1 cellular context compared by ENCODE assay signal in the genomic region with DNA sequence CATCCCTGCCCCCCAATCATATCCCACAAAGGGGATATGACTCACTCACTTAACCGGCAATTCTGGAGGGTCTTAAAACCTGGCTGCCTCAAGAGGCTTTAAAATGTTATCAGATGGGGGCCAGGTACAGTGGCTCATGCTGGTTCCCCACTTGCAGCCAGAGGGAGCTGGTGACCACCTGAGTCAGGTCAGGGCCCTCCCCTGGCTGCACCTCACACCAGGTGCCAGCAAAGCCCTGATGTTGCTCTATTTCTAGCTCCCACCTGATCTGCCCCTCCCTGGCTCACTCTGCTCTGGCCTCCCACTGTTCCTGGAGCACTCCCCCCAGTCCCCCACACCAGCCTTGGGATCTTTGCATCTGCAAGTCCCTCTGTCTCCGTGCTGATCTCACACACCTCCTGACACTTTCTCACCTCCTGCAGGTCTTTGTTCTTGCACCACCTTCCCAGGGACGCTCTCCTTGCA.
TF ChIP-seq lines count a peak whose summit lies in the region.

No MANE protein-coding gene starts in this region.

TF ChIP-seq in H1, 55 proteins besides CTCF, POLR2A, EP300 and RAD21:
- peak; percentile 50; the same call in 1 of the 2 replicates for TF ChIP-seq TBP (IDR thresholded peaks at IDR 0.05; ENCODE audit: low read depth, low read length)
- 0 out of 2 replicates have a peak, but pooled peaks have one; percentile 16 for TF ChIP-seq CREB1 (IDR thresholded peaks at IDR 0.05)
- TF ChIP-seq ASH2L (IDR thresholded peaks at IDR 0.05; ENCODE audit: low read length): no peak
- TF ChIP-seq RBBP5 (IDR thresholded peaks at IDR 0.05; ENCODE audit: borderline replicate concordance, low read depth, low read length): no peak
- TF ChIP-seq KDM5A (IDR thresholded peaks at IDR 0.05; ENCODE audit: low read length): no peak
- TF ChIP-seq RNF2 (IDR thresholded peaks at IDR 0.05; ENCODE audit: borderline replicate concordance, low read depth, low read length, missing control alignments, poor library complexity, severe bottlenecking): no peak
- TF ChIP-seq, protein P1, sequence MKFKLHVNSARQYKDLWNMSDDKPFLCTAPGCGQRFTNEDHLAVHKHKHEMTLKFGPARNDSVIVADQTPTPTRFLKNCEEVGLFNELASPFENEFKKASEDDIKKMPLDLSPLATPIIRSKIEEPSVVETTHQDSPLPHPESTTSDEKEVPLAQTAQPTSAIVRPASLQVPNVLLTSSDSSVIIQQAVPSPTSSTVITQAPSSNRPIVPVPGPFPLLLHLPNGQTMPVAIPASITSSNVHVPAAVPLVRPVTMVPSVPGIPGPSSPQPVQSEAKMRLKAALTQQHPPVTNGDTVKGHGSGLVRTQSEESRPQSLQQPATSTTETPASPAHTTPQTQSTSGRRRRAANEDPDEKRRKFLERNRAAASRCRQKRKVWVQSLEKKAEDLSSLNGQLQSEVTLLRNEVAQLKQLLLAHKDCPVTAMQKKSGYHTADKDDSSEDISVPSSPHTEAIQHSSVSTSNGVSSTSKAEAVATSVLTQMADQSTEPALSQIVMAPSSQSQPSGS (IDR thresholded peaks at IDR 0.05; ENCODE audit: low read length): peak; percentile 62; the same call in 1 of the 2 replicates
- no peak for TF ChIP-seq YY1 (IDR thresholded peaks at IDR 0.05; ENCODE audit: low read depth, low read length)
- TF ChIP-seq BACH1 (IDR thresholded peaks at IDR 0.05; ENCODE audit: low read length): peak; percentile 85
- TF ChIP-seq CEBPB (IDR thresholded peaks at IDR 0.05; ENCODE audit: low read depth, low read length): 0 out of 2 replicates have a peak, but pooled peaks have one; percentile 0
- TF ChIP-seq BCL11A (IDR thresholded peaks at IDR 0.05; ENCODE audit: low read depth in 2 of 2, low read length in 2 of 2): no peak
- TF ChIP-seq POU5F1 (IDR thresholded peaks at IDR 0.05; ENCODE audit: low read depth, low read length): no peak
- TF ChIP-seq CBX8 (IDR thresholded peaks at IDR 0.05; ENCODE audit: borderline replicate concordance, low read depth, low read length): no peak
- no peak for TF ChIP-seq NRF1 (IDR thresholded peaks at IDR 0.05; ENCODE audit: low read depth, low read length)
- no peak for TF ChIP-seq GTF2F1 (IDR thresholded peaks at IDR 0.05; ENCODE audit: borderline replicate concordance, low read depth, low read length)
- TF ChIP-seq SAP30 (IDR thresholded peaks at IDR 0.05; ENCODE audit: insufficient read depth, insufficient replicate concordance, low read length): no peak
- TF ChIP-seq, protein P2, sequence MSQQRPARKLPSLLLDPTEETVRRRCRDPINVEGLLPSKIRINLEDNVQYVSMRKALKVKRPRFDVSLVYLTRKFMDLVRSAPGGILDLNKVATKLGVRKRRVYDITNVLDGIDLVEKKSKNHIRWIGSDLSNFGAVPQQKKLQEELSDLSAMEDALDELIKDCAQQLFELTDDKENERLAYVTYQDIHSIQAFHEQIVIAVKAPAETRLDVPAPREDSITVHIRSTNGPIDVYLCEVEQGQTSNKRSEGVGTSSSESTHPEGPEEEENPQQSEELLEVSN (IDR thresholded peaks at IDR 0.05): no peak
- peak; percentile 32; the same call in 1 of the 2 replicates for TF ChIP-seq MAFK (IDR thresholded peaks at IDR 0.05; ENCODE audit: low read depth, low read length)
- TF ChIP-seq, protein P3, sequence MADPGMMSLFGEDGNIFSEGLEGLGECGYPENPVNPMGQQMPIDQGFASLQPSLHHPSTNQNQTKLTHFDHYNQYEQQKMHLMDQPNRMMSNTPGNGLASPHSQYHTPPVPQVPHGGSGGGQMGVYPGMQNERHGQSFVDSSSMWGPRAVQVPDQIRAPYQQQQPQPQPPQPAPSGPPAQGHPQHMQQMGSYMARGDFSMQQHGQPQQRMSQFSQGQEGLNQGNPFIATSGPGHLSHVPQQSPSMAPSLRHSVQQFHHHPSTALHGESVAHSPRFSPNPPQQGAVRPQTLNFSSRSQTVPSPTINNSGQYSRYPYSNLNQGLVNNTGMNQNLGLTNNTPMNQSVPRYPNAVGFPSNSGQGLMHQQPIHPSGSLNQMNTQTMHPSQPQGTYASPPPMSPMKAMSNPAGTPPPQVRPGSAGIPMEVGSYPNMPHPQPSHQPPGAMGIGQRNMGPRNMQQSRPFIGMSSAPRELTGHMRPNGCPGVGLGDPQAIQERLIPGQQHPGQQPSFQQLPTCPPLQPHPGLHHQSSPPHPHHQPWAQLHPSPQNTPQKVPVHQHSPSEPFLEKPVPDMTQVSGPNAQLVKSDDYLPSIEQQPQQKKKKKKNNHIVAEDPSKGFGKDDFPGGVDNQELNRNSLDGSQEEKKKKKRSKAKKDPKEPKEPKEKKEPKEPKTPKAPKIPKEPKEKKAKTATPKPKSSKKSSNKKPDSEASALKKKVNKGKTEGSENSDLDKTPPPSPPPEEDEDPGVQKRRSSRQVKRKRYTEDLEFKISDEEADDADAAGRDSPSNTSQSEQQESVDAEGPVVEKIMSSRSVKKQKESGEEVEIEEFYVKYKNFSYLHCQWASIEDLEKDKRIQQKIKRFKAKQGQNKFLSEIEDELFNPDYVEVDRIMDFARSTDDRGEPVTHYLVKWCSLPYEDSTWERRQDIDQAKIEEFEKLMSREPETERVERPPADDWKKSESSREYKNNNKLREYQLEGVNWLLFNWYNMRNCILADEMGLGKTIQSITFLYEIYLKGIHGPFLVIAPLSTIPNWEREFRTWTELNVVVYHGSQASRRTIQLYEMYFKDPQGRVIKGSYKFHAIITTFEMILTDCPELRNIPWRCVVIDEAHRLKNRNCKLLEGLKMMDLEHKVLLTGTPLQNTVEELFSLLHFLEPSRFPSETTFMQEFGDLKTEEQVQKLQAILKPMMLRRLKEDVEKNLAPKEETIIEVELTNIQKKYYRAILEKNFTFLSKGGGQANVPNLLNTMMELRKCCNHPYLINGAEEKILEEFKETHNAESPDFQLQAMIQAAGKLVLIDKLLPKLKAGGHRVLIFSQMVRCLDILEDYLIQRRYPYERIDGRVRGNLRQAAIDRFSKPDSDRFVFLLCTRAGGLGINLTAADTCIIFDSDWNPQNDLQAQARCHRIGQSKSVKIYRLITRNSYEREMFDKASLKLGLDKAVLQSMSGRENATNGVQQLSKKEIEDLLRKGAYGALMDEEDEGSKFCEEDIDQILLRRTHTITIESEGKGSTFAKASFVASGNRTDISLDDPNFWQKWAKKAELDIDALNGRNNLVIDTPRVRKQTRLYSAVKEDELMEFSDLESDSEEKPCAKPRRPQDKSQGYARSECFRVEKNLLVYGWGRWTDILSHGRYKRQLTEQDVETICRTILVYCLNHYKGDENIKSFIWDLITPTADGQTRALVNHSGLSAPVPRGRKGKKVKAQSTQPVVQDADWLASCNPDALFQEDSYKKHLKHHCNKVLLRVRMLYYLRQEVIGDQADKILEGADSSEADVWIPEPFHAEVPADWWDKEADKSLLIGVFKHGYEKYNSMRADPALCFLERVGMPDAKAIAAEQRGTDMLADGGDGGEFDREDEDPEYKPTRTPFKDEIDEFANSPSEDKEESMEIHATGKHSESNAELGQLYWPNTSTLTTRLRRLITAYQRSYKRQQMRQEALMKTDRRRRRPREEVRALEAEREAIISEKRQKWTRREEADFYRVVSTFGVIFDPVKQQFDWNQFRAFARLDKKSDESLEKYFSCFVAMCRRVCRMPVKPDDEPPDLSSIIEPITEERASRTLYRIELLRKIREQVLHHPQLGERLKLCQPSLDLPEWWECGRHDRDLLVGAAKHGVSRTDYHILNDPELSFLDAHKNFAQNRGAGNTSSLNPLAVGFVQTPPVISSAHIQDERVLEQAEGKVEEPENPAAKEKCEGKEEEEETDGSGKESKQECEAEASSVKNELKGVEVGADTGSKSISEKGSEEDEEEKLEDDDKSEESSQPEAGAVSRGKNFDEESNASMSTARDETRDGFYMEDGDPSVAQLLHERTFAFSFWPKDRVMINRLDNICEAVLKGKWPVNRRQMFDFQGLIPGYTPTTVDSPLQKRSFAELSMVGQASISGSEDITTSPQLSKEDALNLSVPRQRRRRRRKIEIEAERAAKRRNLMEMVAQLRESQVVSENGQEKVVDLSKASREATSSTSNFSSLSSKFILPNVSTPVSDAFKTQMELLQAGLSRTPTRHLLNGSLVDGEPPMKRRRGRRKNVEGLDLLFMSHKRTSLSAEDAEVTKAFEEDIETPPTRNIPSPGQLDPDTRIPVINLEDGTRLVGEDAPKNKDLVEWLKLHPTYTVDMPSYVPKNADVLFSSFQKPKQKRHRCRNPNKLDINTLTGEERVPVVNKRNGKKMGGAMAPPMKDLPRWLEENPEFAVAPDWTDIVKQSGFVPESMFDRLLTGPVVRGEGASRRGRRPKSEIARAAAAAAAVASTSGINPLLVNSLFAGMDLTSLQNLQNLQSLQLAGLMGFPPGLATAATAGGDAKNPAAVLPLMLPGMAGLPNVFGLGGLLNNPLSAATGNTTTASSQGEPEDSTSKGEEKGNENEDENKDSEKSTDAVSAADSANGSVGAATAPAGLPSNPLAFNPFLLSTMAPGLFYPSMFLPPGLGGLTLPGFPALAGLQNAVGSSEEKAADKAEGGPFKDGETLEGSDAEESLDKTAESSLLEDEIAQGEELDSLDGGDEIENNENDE (IDR thresholded peaks at IDR 0.05; ENCODE audit: insufficient replicate concordance, low read length): no peak
- TF ChIP-seq SRF (IDR thresholded peaks at IDR 0.05; ENCODE audit: low read depth, low read length): no peak
- no peak for TF ChIP-seq RXRA (IDR thresholded peaks at IDR 0.05; ENCODE audit: insufficient read depth, low read depth, low read length)
- peak; percentile 29; the same call in 1 of the 2 replicates for TF ChIP-seq SP1 (IDR thresholded peaks at IDR 0.05; ENCODE audit: low read depth, low read length)
- no peak for TF ChIP-seq SIRT6 (IDR thresholded peaks at IDR 0.05; ENCODE audit: low read length)
- peak in 1 of 2 experiments; percentile 80; a peak in 1 of 4 replicates for TF ChIP-seq HDAC2 (IDR thresholded peaks at IDR 0.05; ENCODE audit: borderline replicate concordance in 1 of 2, low read depth in 2 of 2, low read length in 2 of 2)
- no peak for TF ChIP-seq TEAD4 (IDR thresholded peaks at IDR 0.05; ENCODE audit: low read depth, low read length)
- TF ChIP-seq KDM1A (IDR thresholded peaks at IDR 0.05; ENCODE audit: borderline replicate concordance, low read length): peak; percentile 77; the same call in 1 of the 2 replicates
- TF ChIP-seq SP2 (IDR thresholded peaks at IDR 0.05; ENCODE audit: low read length): no peak
- TF ChIP-seq CHD2 (IDR thresholded peaks at IDR 0.05; ENCODE audit: low read length): no peak
- TF ChIP-seq, protein P4, sequence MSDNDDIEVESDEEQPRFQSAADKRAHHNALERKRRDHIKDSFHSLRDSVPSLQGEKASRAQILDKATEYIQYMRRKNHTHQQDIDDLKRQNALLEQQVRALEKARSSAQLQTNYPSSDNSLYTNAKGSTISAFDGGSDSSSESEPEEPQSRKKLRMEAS (IDR thresholded peaks at IDR 0.05): peak; percentile 39; the same call in 1 of the 2 replicates
- TF ChIP-seq ZNF274 (IDR thresholded peaks at IDR 0.05; ENCODE audit: borderline replicate concordance, extremely low read depth, low read length): no peak
- TF ChIP-seq, protein P5, sequence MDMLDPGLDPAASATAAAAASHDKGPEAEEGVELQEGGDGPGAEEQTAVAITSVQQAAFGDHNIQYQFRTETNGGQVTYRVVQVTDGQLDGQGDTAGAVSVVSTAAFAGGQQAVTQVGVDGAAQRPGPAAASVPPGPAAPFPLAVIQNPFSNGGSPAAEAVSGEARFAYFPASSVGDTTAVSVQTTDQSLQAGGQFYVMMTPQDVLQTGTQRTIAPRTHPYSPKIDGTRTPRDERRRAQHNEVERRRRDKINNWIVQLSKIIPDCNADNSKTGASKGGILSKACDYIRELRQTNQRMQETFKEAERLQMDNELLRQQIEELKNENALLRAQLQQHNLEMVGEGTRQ (IDR thresholded peaks at IDR 0.05; ENCODE audit: low read length): peak; percentile 41
- TF ChIP-seq GABPA (IDR thresholded peaks at IDR 0.05; ENCODE audit: borderline replicate concordance, insufficient read depth, low read length): no peak
- TF ChIP-seq HDAC6 (IDR thresholded peaks at IDR 0.05; ENCODE audit: low read depth, low read length): no peak
- TF ChIP-seq POLR2AphosphoS5 (IDR thresholded peaks at IDR 0.05; ENCODE audit: low read depth, low read length): peak; percentile 38; the same call in 1 of the 2 replicates
- no peak for TF ChIP-seq KDM4A (IDR thresholded peaks at IDR 0.05; ENCODE audit: low read depth, low read length, severe bottlenecking)
- TF ChIP-seq SP4 (IDR thresholded peaks at IDR 0.05; ENCODE audit: low read length): no peak
- TF ChIP-seq SIN3A (conservative IDR thresholded peaks at IDR 0.05 in 1 of 2, IDR thresholded peaks at IDR 0.05 in 1 of 2; ENCODE audit: low read depth in 1 of 2, low read length in 2 of 2): peak in 1 of 2 experiments; percentile 74; a peak in 2 of 4 replicates
- peak; percentile 58; the same call in 1 of the 2 replicates for TF ChIP-seq JUND (IDR thresholded peaks at IDR 0.05; ENCODE audit: low read length)
- TF ChIP-seq PHF8 (conservative IDR thresholded peaks at IDR 0.05; ENCODE audit: low read depth, low read length): no peak
- TF ChIP-seq SIX5 (IDR thresholded peaks at IDR 0.05; ENCODE audit: low read depth, low read length): no peak
- TF ChIP-seq TAF1 (IDR thresholded peaks at IDR 0.05; ENCODE audit: low read depth, low read length): no peak
- no peak for TF ChIP-seq CHD1 (IDR thresholded peaks at IDR 0.05; ENCODE audit: low read depth, low read length)
- peak; percentile 90; the same call in 1 of the 2 replicates for TF ChIP-seq TCF12 (IDR thresholded peaks at IDR 0.05; ENCODE audit: low read depth, low read length)
- TF ChIP-seq JUN (IDR thresholded peaks at IDR 0.05; ENCODE audit: low read depth, low read length): no peak
- TF ChIP-seq SUZ12 (IDR thresholded peaks at IDR 0.05; ENCODE audit: low read length): no peak
- TF ChIP-seq, protein P6, sequence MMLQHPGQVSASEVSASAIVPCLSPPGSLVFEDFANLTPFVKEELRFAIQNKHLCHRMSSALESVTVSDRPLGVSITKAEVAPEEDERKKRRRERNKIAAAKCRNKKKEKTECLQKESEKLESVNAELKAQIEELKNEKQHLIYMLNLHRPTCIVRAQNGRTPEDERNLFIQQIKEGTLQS (IDR thresholded peaks at IDR 0.05; ENCODE audit: insufficient read depth, low read depth, low read length): no peak
- no peak for TF ChIP-seq FOSL1 (IDR thresholded peaks at IDR 0.05; ENCODE audit: insufficient read depth, low read depth, low read length)
- no peak for TF ChIP-seq CTBP2 (IDR thresholded peaks at IDR 0.05; ENCODE audit: borderline replicate concordance, insufficient read depth, insufficient read length, low read length)
- TF ChIP-seq CBX5 (IDR thresholded peaks at IDR 0.05; ENCODE audit: low read depth, low read length): no peak
TF ChIP-seq in H1: peak in this region for 15.
